1 cellular context compared by ENCODE assay signal in the genomic region with DNA sequence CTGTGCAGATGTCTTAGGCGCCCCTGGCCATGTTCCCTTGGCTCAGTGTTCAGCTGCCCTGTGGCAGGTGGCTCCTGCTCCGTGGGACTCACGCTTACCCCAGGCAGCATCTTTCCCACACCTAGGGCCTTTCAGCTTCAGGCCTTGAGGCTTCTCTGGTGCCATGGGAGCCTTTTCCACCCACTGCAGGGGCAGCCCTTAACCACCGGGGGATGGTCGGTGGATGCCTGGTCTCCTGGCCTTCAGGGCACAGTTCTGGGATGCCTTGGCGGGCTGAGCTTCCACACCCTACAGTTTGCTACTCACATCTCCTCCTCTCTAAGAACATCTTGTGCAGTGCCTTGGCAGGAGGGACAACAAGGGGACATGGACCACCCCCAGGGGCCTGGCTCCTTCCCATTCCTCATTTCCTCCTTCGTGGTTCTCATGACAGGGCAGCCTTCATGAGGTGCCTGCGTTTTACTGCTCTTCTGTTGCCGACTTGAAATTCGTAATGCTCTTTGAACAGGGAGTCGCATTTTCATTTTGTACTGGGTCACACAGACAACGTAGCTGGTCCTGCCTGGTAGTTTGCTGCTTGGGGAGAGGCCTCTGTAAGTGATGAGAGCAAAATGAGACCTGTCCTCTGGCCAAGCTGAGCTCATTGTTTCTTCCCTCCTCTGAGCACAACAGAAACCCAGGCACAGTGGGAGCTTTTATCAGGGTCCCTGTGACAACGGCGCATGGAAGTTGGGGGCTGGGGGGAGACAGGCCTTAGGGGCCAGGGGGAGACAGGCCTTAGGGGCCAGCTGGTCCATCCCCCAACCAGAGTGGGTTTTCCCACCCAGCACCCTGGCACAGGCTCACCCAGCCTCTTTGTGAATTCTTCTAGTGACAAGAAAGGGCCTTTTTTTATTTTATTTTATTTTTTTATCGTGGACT.
TF ChIP-seq lines count a peak whose summit lies in the region.

No MANE protein-coding gene starts in this region.

TF ChIP-seq in IMR-90, 13 proteins besides CTCF, POLR2A, EP300 and RAD21 (continued from another document):
- TF ChIP-seq MXI1 (IDR thresholded peaks at IDR 0.05; ENCODE audit: borderline replicate concordance, low read depth, low read length): no peak
- TF ChIP-seq MAZ (IDR thresholded peaks at IDR 0.05; ENCODE audit: borderline replicate concordance, low read depth, low read length): no peak
- no peak for TF ChIP-seq CEBPB (IDR thresholded peaks at IDR 0.05; ENCODE audit: low read depth, low read length)
- no peak for TF ChIP-seq BHLHE40 (IDR thresholded peaks at IDR 0.05; ENCODE audit: low read depth, low read length)
- no peak for TF ChIP-seq CHD1 (IDR thresholded peaks at IDR 0.05; ENCODE audit: low read depth, low read length)
